8 cellular contexts compared by ENCODE assay signal in the genomic region with DNA sequence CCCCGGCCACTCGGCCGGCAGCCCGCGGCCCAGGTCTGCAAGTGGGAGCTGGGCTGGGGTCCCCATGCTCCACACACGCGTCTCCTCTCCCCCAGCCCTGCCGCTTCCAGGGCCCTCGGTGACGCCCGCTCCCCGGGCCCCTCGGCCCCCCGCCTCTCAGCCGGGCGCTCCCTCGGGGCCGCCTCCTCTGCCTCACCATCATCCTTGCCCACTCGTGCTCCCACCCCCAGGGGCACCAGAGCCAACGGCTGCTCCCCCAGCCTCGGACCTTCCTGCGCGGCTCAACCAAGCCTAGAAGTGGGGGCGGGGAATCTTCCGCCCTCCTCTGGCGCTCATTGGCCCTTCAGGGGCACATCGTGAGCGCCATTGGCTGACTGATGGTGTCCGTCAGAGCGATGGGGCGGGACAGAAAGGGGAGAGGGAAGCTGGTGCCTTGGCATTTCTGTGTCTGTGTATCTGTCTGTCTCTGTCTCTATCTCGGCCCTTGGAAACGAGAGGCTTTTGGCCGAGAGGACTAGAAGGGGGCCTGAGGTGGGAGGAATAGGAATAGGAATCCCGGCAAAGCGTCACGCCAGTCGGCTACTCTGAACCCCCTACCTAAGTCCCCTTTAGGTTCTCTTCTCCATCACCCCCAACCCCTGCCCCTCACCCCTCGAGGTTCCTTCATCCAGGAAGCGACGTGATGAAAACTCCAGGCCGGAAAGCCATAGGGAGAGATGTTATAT.
A peak's percentile ranks its signal among the peaks of the same experiment; 100 is the strongest.
DNase-seq lines count a peak whose midpoint lies in the region; ATAC-seq and TF ChIP-seq lines count a peak whose summit lies in the region.

No MANE protein-coding gene starts in this region.

- H3K9me3 ChIP-seq in SU-DHL-6 (ENCODE audit: insufficient read depth, low read length) (no peaks in the 10 kb centered on the region), trophoblast cell (ENCODE audit: insufficient read depth, low read depth, low read length) (peaks cover 1% of the 10 kb centered on the region), transverse colon (no peaks in the 10 kb centered on the region)

- peak overlapping the region; percentile 88 for H3K9ac ChIP-seq in SU-DHL-6 (ENCODE audit: low read length)
- peak overlapping the region; percentile 89 for H3K9ac ChIP-seq in trophoblast cell (ENCODE audit: low read length)

- peak overlapping the region; percentile 52 for H2AFZ ChIP-seq in SU-DHL-6 (ENCODE audit: low read depth, low read length, severe bottlenecking)
- peak overlapping the region; percentile 96 for H2AFZ ChIP-seq in trophoblast cell (ENCODE audit: insufficient read depth, low read length, poor library complexity)

- no peaks in the 10 kb centered on the region for H3K9me3 Mint-ChIP-seq in activated naive CD8-positive, alpha-beta T cell treated with anti-CD3 and anti-CD28 coated beads, Interleukin-2, amount 50 U/mL, for 24 hours

- H2BK5ac ChIP-seq in trophoblast cell (ENCODE audit: low read depth, low read length, poor library complexity), result peak overlapping the region; percentile 46

- H2BK12ac ChIP-seq in trophoblast cell (ENCODE audit: low read length), result no peak overlapping the region

- no peaks in the 10 kb centered on the region for H3K36me3 ChIP-seq in SU-DHL-6 (ENCODE audit: low read length)
- H3K36me3 ChIP-seq in trophoblast cell (ENCODE audit: control insufficient read depth in 1 of 2, insufficient read depth in 2 of 2, low read length in 2 of 2), result no peaks in the 10 kb centered on the region
- H3K36me3 ChIP-seq in transverse colon, result no peaks in the 10 kb centered on the region

- no CpG with 5 or more reads among the region's 42 CpGs for WGBS in trophoblast cell (ENCODE audit: extremely low coverage, insufficient coverage, insufficient read length)
- 1% methylated on average over 40 of the region's 42 CpGs; no CpG with 5 or more reads in 1 of the 2 donors for WGBS in transverse colon (ENCODE audit: low coverage in 1 of 2), 2 donors

- H3K79me2 ChIP-seq in SU-DHL-6 (ENCODE audit: insufficient read depth, low read length) (peaks cover 32% of the 10 kb centered on the region), trophoblast cell (ENCODE audit: control insufficient read depth, insufficient read depth, low read length, poor library complexity) (peaks cover 4% of the 10 kb centered on the region)

- H3K4me1 ChIP-seq in trophoblast cell (ENCODE audit: control insufficient read depth in 1 of 2, insufficient read depth in 2 of 2, low read length in 2 of 2) (peaks cover 0 to 3% of the 10 kb centered on the region in 2 experiments), transverse colon (peaks cover 8 to 30% (median 14%) of the 10 kb centered on the region in 4 donors)

- peak overlapping the region; percentile 85 for H4K12ac ChIP-seq in trophoblast cell (ENCODE audit: low read depth, low read length)

- no peaks in the 10 kb centered on the region for H3K9me2 ChIP-seq in SU-DHL-6 (replicated peaks; ENCODE audit: insufficient read depth, low read length)

- H3K18ac ChIP-seq in trophoblast cell (ENCODE audit: low read length), result peak overlapping the region; percentile 76

- H3K4me1 Mint-ChIP-seq in activated naive CD8-positive, alpha-beta T cell treated with anti-CD3 and anti-CD28 coated beads, Interleukin-2, amount 50 U/mL, for 24 hours, result peaks cover 24% of the 10 kb centered on the region

- TF ChIP-seq CTCF in GM12875 (IDR thresholded peaks at IDR 0.05; ENCODE audit: borderline replicate concordance, insufficient read depth, low read depth, low read length), result no peak
- TF ChIP-seq CTCF in SU-DHL-6 (IDR thresholded peaks at IDR 0.05; ENCODE audit: insufficient read depth, low read length, poor library complexity, severe bottlenecking), result no peak
- peak in 1 of 5 experiments; percentile 34 for TF ChIP-seq CTCF in transverse colon (IDR thresholded peaks at IDR 0.05)

- ATAC-seq in HG02763 (IDR thresholded peaks at IDR 0.05; ENCODE audit: unreplicated experiment), result peak; percentile 98
- peak; percentile 100 for ATAC-seq in activated naive CD8-positive, alpha-beta T cell treated with anti-CD3 and anti-CD28 coated beads, Interleukin-2, amount 50 U/mL, for 24 hours

- H3K27me3 Mint-ChIP-seq in activated naive CD8-positive, alpha-beta T cell treated with anti-CD3 and anti-CD28 coated beads, Interleukin-2, amount 50 U/mL, for 24 hours, result no peaks in the 10 kb centered on the region

- H3K4me2 ChIP-seq in SU-DHL-6 (ENCODE audit: low read depth, low read length, poor library complexity, severe bottlenecking) (peak overlapping the region; percentile 51), trophoblast cell (ENCODE audit: low read length) (peak overlapping the region; percentile 95)

- peak overlapping the region; percentile 36 for H2BK120ac ChIP-seq in trophoblast cell (ENCODE audit: insufficient read depth, low read length, poor library complexity)

- H3K14ac ChIP-seq in trophoblast cell (ENCODE audit: low read length), result peak overlapping the region; percentile 72

- no peak overlapping the region for H2AK5ac ChIP-seq in trophoblast cell (ENCODE audit: low read length)

- H3K4me3 ChIP-seq in GM12875 (ENCODE audit: low read depth, low read length), result peak overlapping the region; percentile 86
- H3K4me3 ChIP-seq in SU-DHL-6 (ENCODE audit: insufficient read depth, low read length, poor library complexity, severe bottlenecking), result peak overlapping the region; percentile 77
- H3K4me3 ChIP-seq in trophoblast cell (ENCODE audit: low read depth, low read length), result peak overlapping the region; percentile 94
- peak overlapping the region; percentile 63 to 99 (median 93) for H3K4me3 ChIP-seq in transverse colon

- DNase-seq in NCI-H1417 (lab: John Stamatoyannopoulos, UW) (peak; percentile 91 to 96 (median 95)), cardiac septum (ENCODE audit: low spot score) (peak; percentile 97), trophoblast cell (peak; percentile 85 to 93), transverse colon (peak; percentile 96)
- peak; percentile 92 for DNase-seq in activated naive CD8-positive, alpha-beta T cell treated with anti-CD3 and anti-CD28 coated beads, Interleukin-2, amount 50 U/mL, for 24 hours

- H3K27me3 ChIP-seq in SU-DHL-6 (ENCODE audit: low read length), result no peaks in the 10 kb centered on the region
- no peaks in the 10 kb centered on the region for H3K27me3 ChIP-seq in trophoblast cell (ENCODE audit: insufficient read depth, low read length)
- no peaks in the 10 kb centered on the region for H3K27me3 ChIP-seq in transverse colon

- H3K27ac ChIP-seq in SU-DHL-6 (ENCODE audit: low read depth, low read length) (peak overlapping the region; percentile 80), trophoblast cell (ENCODE audit: low read depth, low read length) (no peak overlapping the region), transverse colon (peak overlapping the region; percentile 86 to 90 (median 88))

- H4K20me1 ChIP-seq in SU-DHL-6 (ENCODE audit: low read depth, low read length), result no peaks in the 10 kb centered on the region

- peak overlapping the region; percentile 98 for H3K27ac Mint-ChIP-seq in activated naive CD8-positive, alpha-beta T cell treated with anti-CD3 and anti-CD28 coated beads, Interleukin-2, amount 50 U/mL, for 24 hours

- peaks cover 2% of the 10 kb centered on the region for H3K79me1 ChIP-seq in trophoblast cell (ENCODE audit: low read length)

- intact Hi-C loops in cardiac septum (cut with DNase I) (no loop called here), transverse colon (cut with DNase I; ENCODE audit: low total_unique reads) (no loop called here)

- H3K23ac ChIP-seq in trophoblast cell (ENCODE audit: low read length), result no peak overlapping the region

- no peak for TF ChIP-seq EP300 in transverse colon (IDR thresholded peaks at IDR 0.05; ENCODE audit: low read depth)

- peaks cover 2% of the 10 kb centered on the region for H3K36me3 Mint-ChIP-seq in activated naive CD8-positive, alpha-beta T cell treated with anti-CD3 and anti-CD28 coated beads, Interleukin-2, amount 50 U/mL, for 24 hours (ENCODE audit: low read depth)

- peak; percentile 48 for TF ChIP-seq POLR2A in transverse colon (IDR thresholded peaks at IDR 0.05)

- H3K4ac ChIP-seq in trophoblast cell (ENCODE audit: low read depth, low read length), result peak overlapping the region; percentile 53

- H4K8ac ChIP-seq in trophoblast cell (ENCODE audit: low read depth, low read length), result peak overlapping the region; percentile 98

- H3K4me3 Mint-ChIP-seq in activated naive CD8-positive, alpha-beta T cell treated with anti-CD3 and anti-CD28 coated beads, Interleukin-2, amount 50 U/mL, for 24 hours, result peak overlapping the region; percentile 100

- H3F3A ChIP-seq in SU-DHL-6 (ENCODE audit: insufficient read depth), result peaks cover 30% of the 10 kb centered on the region

- peak overlapping the region; percentile 59 for H4K91ac ChIP-seq in trophoblast cell (ENCODE audit: low read depth, low read length)

- in situ Hi-C loops in transverse colon (cut with MboI; ENCODE audit: low pct_ligation_motif_present in 1 of 4, low pct_unique_long_range_greater_than_20kb in 1 of 4, low sequenced_read_pairs in 3 of 4), result loop anchor here in 1 of 4 donors (5.0 kb wide), 1 partner anchor 888 kb away; no protein-coding TSS in a partner anchor
